ENCODE assay signal across 26 cellular contexts in the genomic region with DNA sequence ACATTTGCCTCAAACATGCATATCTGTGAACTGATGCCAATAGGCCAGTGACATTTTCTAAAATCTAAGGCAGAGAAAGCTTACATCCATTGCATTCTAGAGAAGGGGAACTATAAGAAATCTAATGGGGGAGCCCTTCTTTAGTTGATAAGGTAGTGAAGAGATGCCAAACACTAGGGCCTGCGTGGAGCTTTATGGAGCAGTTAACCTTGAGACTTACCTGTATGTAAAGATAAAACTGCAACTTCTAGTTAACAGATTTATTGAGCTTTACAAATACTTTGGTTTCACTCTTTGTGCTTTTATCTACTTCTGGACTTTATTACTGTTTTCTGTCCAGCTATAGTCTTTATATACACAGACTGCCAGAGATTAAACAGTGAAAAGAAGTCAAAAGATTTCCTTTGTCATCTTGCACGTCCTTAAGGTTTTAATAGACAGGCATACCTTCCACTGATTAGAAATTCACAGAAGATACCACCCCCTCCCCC.
A peak's percentile ranks its signal among the peaks of the same experiment; 100 is the strongest.
DNase-seq lines count a peak whose midpoint lies in the region; ATAC-seq, FAIRE-seq and TF ChIP-seq lines count a peak whose summit lies in the region.
"Had no signal": no experiment of that assay in that cellular context is flagged by ENCODE, and none has a peak within 500 bp of the region (broad histone marks: within the 10 kb centered on the region; RNA-seq: fewer than 3 reads in every experiment).

No MANE protein-coding gene starts in this region.

- TF ChIP-seq CTCF in A549 (IDR thresholded peaks at IDR 0.05) (no peak), PC-3 (conservative IDR thresholded peaks at IDR 0.05; ENCODE audit: low read depth, low read length) (no peak), endothelial cell of umbilical vein (IDR thresholded peaks at IDR 0.05; ENCODE audit: extremely low read depth in 1 of 2, insufficient read depth in 1 of 2, low read depth in 1 of 2, low read length in 2 of 2) (no peak), MM.1S (IDR thresholded peaks at IDR 0.05; ENCODE audit: low read length) (no peak)
- TF ChIP-seq CTCF in CD8-positive, alpha-beta T cell (IDR thresholded peaks at IDR 0.05), result no peak

- TF ChIP-seq POLR2A in A549 (IDR thresholded peaks at IDR 0.05; ENCODE audit: low read length) (no peak), endothelial cell of umbilical vein (IDR thresholded peaks at IDR 0.05; ENCODE audit: low read depth, low read length) (no peak)

- POLR2A ChIA-PET in A549 (lab: Yijun Ruan, JAX) (no interaction called here), PC-3 (lab: Charles Lee; ENCODE audit: unreplicated experiment) (no interaction called here), endothelial cell of umbilical vein (lab: Charles Lee) (no interaction called here)
- POLR2A ChIA-PET in CD8-positive, alpha-beta T cell (lab: Charles Lee), result no interaction called here

- BruUV-seq in PC-3 (replicated peaks; lab: Mats Ljungman, UMichigan) (TSS peak; percentile 32), endothelial cell of umbilical vein (replicated peaks; lab: Mats Ljungman, UMichigan) (TSS peak; percentile 91)

- H3K79me2 ChIP-seq in PC-3 (ENCODE audit: low read length) (no peaks in the 10 kb centered on the region), endothelial cell of umbilical vein (ENCODE audit: control insufficient read depth, insufficient read depth, low read length) (no peaks in the 10 kb centered on the region), MM.1S (ENCODE audit: low read length) (no peaks in the 10 kb centered on the region)

- H3K4me1 Mint-ChIP-seq in CD8-positive, alpha-beta T cell (ENCODE audit: low read depth), result no peaks in the 10 kb centered on the region
- H3K4me1 Mint-ChIP-seq: naive B cell had no signal

- no peak for TF ChIP-seq EP300 in A549 (IDR thresholded peaks at IDR 0.05)

- dilution Hi-C loops in endothelial cell of umbilical vein (cut with MboI; ENCODE audit: extremely low pct_ligation_motif_present, low sequenced_read_pairs), result no loop called here

- H2BK12ac ChIP-seq in neuronal stem cell (ENCODE audit: low read length), result no peak overlapping the region

- H4K91ac ChIP-seq in neuronal stem cell (ENCODE audit: low read depth, low read length, poor library complexity), result no peak overlapping the region

- FAIRE-seq in A549 (lab: Jason Lieb, UNC) (no peak), endothelial cell of umbilical vein (lab: Jason Lieb, UNC) (peak; percentile 18)
- FAIRE-seq: endometrium, GM12891 had no signal

- H3K9me1 ChIP-seq in endothelial cell of umbilical vein (replicated peaks; ENCODE audit: control insufficient read depth, extremely low read depth, insufficient read depth, low read length), result no peaks in the 10 kb centered on the region

- no peaks in the 10 kb centered on the region for H4K20me1 ChIP-seq in PC-3 (ENCODE audit: low read length)
- no peaks in the 10 kb centered on the region for H4K20me1 ChIP-seq in endothelial cell of umbilical vein (replicated peaks; ENCODE audit: control insufficient read depth, extremely low read depth, insufficient read depth, low read length)
- H4K20me1 ChIP-seq in MM.1S (ENCODE audit: insufficient read depth, low read length), result no peaks in the 10 kb centered on the region
- H4K20me1 ChIP-seq: BLaER1 had no signal

- no peaks in the 10 kb centered on the region for H3K27me3 Mint-ChIP-seq in CD8-positive, alpha-beta T cell (ENCODE audit: low read depth)
- H3K27me3 Mint-ChIP-seq: naive B cell had no signal

- H3F3A ChIP-seq in PC-3 (ENCODE audit: low read length, unreplicated experiment) (no peaks in the 10 kb centered on the region), MM.1S (ENCODE audit: insufficient read depth, low read length) (no peaks in the 10 kb centered on the region)

- no peak overlapping the region for H2BK120ac ChIP-seq in neuronal stem cell (ENCODE audit: low read depth, low read length)

- no peak overlapping the region for H3K4me3 ChIP-seq in A549
- no peak overlapping the region for H3K4me3 ChIP-seq in PC-3 (ENCODE audit: low read length)
- no peak overlapping the region for H3K4me3 ChIP-seq in endothelial cell of umbilical vein (replicated peaks in 1 of 3; ENCODE audit: insufficient read depth in 1 of 3, low read depth in 1 of 3, low read length in 3 of 3)
- H3K4me3 ChIP-seq in neuronal stem cell (ENCODE audit: low read length in 2 of 2), result no peak overlapping the region
- no peak overlapping the region for H3K4me3 ChIP-seq in CD8-positive, alpha-beta T cell (ENCODE audit: low read depth, low read length)
- no peak overlapping the region for H3K4me3 ChIP-seq in effector memory CD4-positive, alpha-beta T cell (ENCODE audit: insufficient read depth, low read depth, low read length, poor library complexity, severe bottlenecking)
- no peak overlapping the region for H3K4me3 ChIP-seq in right cardiac atrium (ENCODE audit: low read length)
- no peak overlapping the region for H3K4me3 ChIP-seq in MM.1S (ENCODE audit: low read length)
- H3K4me3 ChIP-seq: BLaER1, cardiac muscle cell, upper lobe of left lung had no signal

- H3K18ac ChIP-seq in neuronal stem cell (ENCODE audit: low read length), result no peak overlapping the region

- H3K4me1 ChIP-seq in A549 (peaks cover 37% of the 10 kb centered on the region), PC-3 (ENCODE audit: insufficient read depth, low read length) (peaks cover 57% of the 10 kb centered on the region), endothelial cell of umbilical vein (ENCODE audit: control insufficient read depth, extremely low read depth, insufficient read depth, low read length) (peaks cover 19% of the 10 kb centered on the region), neuronal stem cell (ENCODE audit: control insufficient read depth in 2 of 2, insufficient read depth in 1 of 2, low read depth in 1 of 2, low read length in 2 of 2) (peaks cover 0 to 6% of the 10 kb centered on the region in 2 donors), right cardiac atrium (ENCODE audit: control insufficient read depth, insufficient read depth, low read length) (peaks cover 2% of the 10 kb centered on the region), MM.1S (ENCODE audit: low read length) (no peaks in the 10 kb centered on the region)
- H3K4me1 ChIP-seq in CD8-positive, alpha-beta T cell (ENCODE audit: insufficient read depth, low read length), result no peaks in the 10 kb centered on the region
- no peaks in the 10 kb centered on the region for H3K4me1 ChIP-seq in effector memory CD4-positive, alpha-beta T cell (ENCODE audit: control insufficient read depth, insufficient read depth, low read length, poor library complexity, severe bottlenecking)
- H3K4me1 ChIP-seq: BLaER1, upper lobe of left lung had no signal

- H4K8ac ChIP-seq in neuronal stem cell (ENCODE audit: low read depth, low read length), result no peak overlapping the region

- H3K23ac ChIP-seq in neuronal stem cell (ENCODE audit: low read depth, low read length, poor library complexity), result no peak overlapping the region

- H3K14ac ChIP-seq in neuronal stem cell (ENCODE audit: low read length), result no peak overlapping the region

- H3K9me2 ChIP-seq in PC-3 (replicated peaks; ENCODE audit: low read length), result no peaks in the 10 kb centered on the region
- H3K9me2 ChIP-seq in MM.1S (replicated peaks; ENCODE audit: insufficient read depth, low read length), result no peaks in the 10 kb centered on the region

- intact Hi-C loops in PC-3 (cut with micrococcal nuclease), result loop anchor here (1.0 to 2.0 kb wide), 2 partner anchors 225 to 248 kb away; no protein-coding TSS in a partner anchor
- intact Hi-C loops in endothelial cell of umbilical vein (cut with micrococcal nuclease), result loop anchor here (2.0 to 10.0 kb wide), 3 partner anchors 352 to 892 kb away; a partner anchor contains a TSS
- intact Hi-C loops in CD8-positive, alpha-beta T cell (cut with DNase I, micrococcal nuclease), result no loop called here
- intact Hi-C loops in right cardiac atrium (cut with DNase I), result no loop called here

- H3K36me3 Mint-ChIP-seq in CD8-positive, alpha-beta T cell, result peaks cover 8% of the 10 kb centered on the region

- H3K36me3 ChIP-seq in PC-3 (ENCODE audit: low read depth, low read length) (no peaks in the 10 kb centered on the region), endothelial cell of umbilical vein (ENCODE audit: control insufficient read depth in 2 of 2, extremely low read depth in 1 of 2, insufficient read depth in 2 of 2, low read length in 2 of 2) (no peaks in the 10 kb centered on the region), neuronal stem cell (replicated peaks in 1 of 2; ENCODE audit: control insufficient read depth in 2 of 2, insufficient read depth in 2 of 2, low read length in 2 of 2) (no peaks in the 10 kb centered on the region), MM.1S (replicated peaks; ENCODE audit: insufficient read depth, low read length) (no peaks in the 10 kb centered on the region)
- no peaks in the 10 kb centered on the region for H3K36me3 ChIP-seq in CD8-positive, alpha-beta T cell (ENCODE audit: insufficient read depth, low read length)
- no peaks in the 10 kb centered on the region for H3K36me3 ChIP-seq in effector memory CD4-positive, alpha-beta T cell (ENCODE audit: control insufficient read depth, insufficient read depth, low read length)
- H3K36me3 ChIP-seq: cardiac muscle cell, upper lobe of left lung had no signal

- no peak overlapping the region for H3K4me3 Mint-ChIP-seq in CD8-positive, alpha-beta T cell
- H3K4me3 Mint-ChIP-seq: naive B cell; T-helper 1 cell treated with Interleukin-12 subunit alpha and Interleukin-12 subunit beta and Interleukin-4 antibody, amounts not matched to agents 30 μg/mL and 1 μg/mL, for 36 hours had no signal

- H2AK5ac ChIP-seq in neuronal stem cell (ENCODE audit: low read depth, low read length), result no peak overlapping the region

- H2BK5ac ChIP-seq in neuronal stem cell (ENCODE audit: low read length), result no peak overlapping the region

- H3K79me1 ChIP-seq in neuronal stem cell (ENCODE audit: low read depth, low read length), result no peaks in the 10 kb centered on the region

- no peak for TF ChIP-seq RAD21 in A549 (conservative IDR thresholded peaks at IDR 0.05 in 1 of 2, IDR thresholded peaks at IDR 0.05 in 1 of 2)

- H3K4me2 ChIP-seq in A549, result peak overlapping the region; percentile 51
- H3K4me2 ChIP-seq in PC-3 (ENCODE audit: low read length), result peak overlapping the region; percentile 43
- H3K4me2 ChIP-seq in endothelial cell of umbilical vein (ENCODE audit: insufficient read depth, low read length), result peak overlapping the region; percentile 65
- H3K4me2 ChIP-seq in neuronal stem cell (ENCODE audit: insufficient read depth, low read length, poor library complexity, severe bottlenecking), result no peak overlapping the region
- no peak overlapping the region for H3K4me2 ChIP-seq in MM.1S (ENCODE audit: low read depth, low read length)
- H3K4me2 ChIP-seq: BLaER1 had no signal

- peak overlapping the region; percentile 84 for H3K9ac ChIP-seq in PC-3 (ENCODE audit: low read length)
- H3K9ac ChIP-seq in endothelial cell of umbilical vein (replicated peaks; ENCODE audit: extremely low read depth, insufficient read depth, low read length), result peak overlapping the region; percentile 66
- H3K9ac ChIP-seq in neuronal stem cell (ENCODE audit: low read depth, low read length, poor library complexity), result no peak overlapping the region
- no peak overlapping the region for H3K9ac ChIP-seq in MM.1S (ENCODE audit: low read length)
- H3K9ac ChIP-seq: BLaER1 had no signal

- DNase-seq in A549 (ENCODE audit: low read depth in 1 of 2, low spot score in 1 of 2), result no peak
- DNase-seq in PC-3, result no peak
- no peak for DNase-seq in endothelial cell of umbilical vein (ENCODE audit: low read depth, low spot score)
- no peak for DNase-seq in neuronal stem cell (ENCODE audit: low spot score)
- DNase-seq in CD8-positive, alpha-beta T cell, result no peak
- DNase-seq in effector memory CD4-positive, alpha-beta T cell, result no peak
- no peak for DNase-seq in right cardiac atrium
- no peak for DNase-seq in MM.1S
- DNase-seq: activated CD4-positive, alpha-beta T cell treated with anti-CD3 and anti-CD28 coated beads for 1 hour; activated naive CD4-positive, alpha-beta T cell treated with Interleukin-2 at 50 U/mL for 16 hours; amniotic stem cell; COR-L47; H7; head of caudate nucleus; naive B cell; NCI-H1092; NCI-H2171 treated with DMSO at 0.1 percent for 48 hours; NCI-H524; SHP77 treated with DMSO at 0.1 percent for 48 hours; stimulated activated CD8-positive, alpha-beta memory T cell treated with anti-CD3 and anti-CD28 coated beads, Interleukin-4, amount 100 ng/mL, for 48 hours; upper lobe of left lung had no signal

- no peaks in the 10 kb centered on the region for H3K9me3 Mint-ChIP-seq in CD8-positive, alpha-beta T cell
- H3K9me3 Mint-ChIP-seq: naive B cell; T-helper 1 cell treated with Interleukin-12 subunit alpha and Interleukin-12 subunit beta and Interleukin-4 antibody, amounts not matched to agents 30 μg/mL and 1 μg/mL, for 36 hours had no signal

- no peak overlapping the region for H3K27ac Mint-ChIP-seq in CD8-positive, alpha-beta T cell
- H3K27ac Mint-ChIP-seq: T-helper 1 cell treated with Interleukin-12 subunit alpha and Interleukin-12 subunit beta and Interleukin-4 antibody, amounts not matched to agents 30 μg/mL and 1 μg/mL, for 36 hours had no signal

- H2AFZ ChIP-seq in PC-3 (ENCODE audit: low read length) (no peak overlapping the region), endothelial cell of umbilical vein (ENCODE audit: low read depth, low read length) (peak overlapping the region; percentile 48), neuronal stem cell (ENCODE audit: low read length) (peak overlapping the region; percentile 1), MM.1S (ENCODE audit: low read length) (no peak overlapping the region)

- H3K4ac ChIP-seq in neuronal stem cell (ENCODE audit: low read length), result no peak overlapping the region

- H2BK15ac ChIP-seq in neuronal stem cell (ENCODE audit: low read length), result no peak overlapping the region

- WGBS in A549 (ENCODE audit: missing lambda C conversion rate), result 57% methylated on average over 2 of the region's 2 CpGs
- no CpG with 5 or more reads among the region's 2 CpGs for WGBS in neuronal stem cell (ENCODE audit: extremely low coverage in 2 of 2, insufficient read length in 2 of 2, insufficient replicate concordance in 1 of 2), 2 donors
- WGBS in right cardiac atrium, result 66% methylated on average over 2 of the region's 2 CpGs

- H3K27ac ChIP-seq in A549, result peak overlapping the region in 1 of 2 experiments; percentile 51; a peak in 2 of 6 replicates
- H3K27ac ChIP-seq in PC-3 (ENCODE audit: low read length), result peak overlapping the region; percentile 100
- peak overlapping the region; percentile 92 for H3K27ac ChIP-seq in endothelial cell of umbilical vein (ENCODE audit: insufficient read depth, low read depth, low read length)
- no peak overlapping the region for H3K27ac ChIP-seq in neuronal stem cell (replicated peaks; ENCODE audit: low read length)
- H3K27ac ChIP-seq in CD8-positive, alpha-beta T cell (ENCODE audit: low read depth, low read length), result no peak overlapping the region
- no peak overlapping the region for H3K27ac ChIP-seq in effector memory CD4-positive, alpha-beta T cell (ENCODE audit: insufficient read depth, low read length, poor library complexity, severe bottlenecking)
- no peak overlapping the region for H3K27ac ChIP-seq in right cardiac atrium (ENCODE audit: low read length)
- no peak overlapping the region for H3K27ac ChIP-seq in MM.1S (ENCODE audit: low read length)
- H3K27ac ChIP-seq: BLaER1, cardiac muscle cell, upper lobe of left lung had no signal

- H3K9me3 ChIP-seq in A549, result no peaks in the 10 kb centered on the region
- H3K9me3 ChIP-seq in PC-3 (ENCODE audit: low read length), result no peaks in the 10 kb centered on the region
- H3K9me3 ChIP-seq in endothelial cell of umbilical vein (replicated peaks; ENCODE audit: control insufficient read depth, insufficient read depth, low read length), result no peaks in the 10 kb centered on the region
- no peaks in the 10 kb centered on the region for H3K9me3 ChIP-seq in neuronal stem cell (replicated peaks in 1 of 2; ENCODE audit: control insufficient read depth in 2 of 2, insufficient read depth in 1 of 2, low read depth in 1 of 2, low read length in 2 of 2)
- no peaks in the 10 kb centered on the region for H3K9me3 ChIP-seq in CD8-positive, alpha-beta T cell (ENCODE audit: low read length)
- H3K9me3 ChIP-seq in effector memory CD4-positive, alpha-beta T cell (ENCODE audit: control insufficient read depth, low read length), result no peaks in the 10 kb centered on the region
- no peaks in the 10 kb centered on the region for H3K9me3 ChIP-seq in right cardiac atrium (ENCODE audit: control insufficient read depth, low read length)
- H3K9me3 ChIP-seq in MM.1S (replicated peaks; ENCODE audit: insufficient read depth, low read length), result no peaks in the 10 kb centered on the region
- H3K9me3 ChIP-seq: BLaER1, upper lobe of left lung had no signal

- CTCF ChIA-PET in A549 (lab: Yijun Ruan, JAX) (no interaction called here), PC-3 (lab: Charles Lee) (no interaction called here), endothelial cell of umbilical vein (lab: Charles Lee) (no interaction called here)
- CTCF ChIA-PET in CD8-positive, alpha-beta T cell (lab: Charles Lee), result no interaction called here

- no peak for ATAC-seq in A549
- ATAC-seq in PC-3, result no peak; the same call in 1 of the 2 replicates
- no peak for ATAC-seq in CD8-positive, alpha-beta T cell
- no peak for ATAC-seq in right cardiac atrium

- H3K27me3 ChIP-seq in PC-3 (ENCODE audit: low read length) (no peaks in the 10 kb centered on the region), endothelial cell of umbilical vein (ENCODE audit: control insufficient read depth in 2 of 2, insufficient read depth in 2 of 2, low read length in 2 of 2) (no peaks in the 10 kb centered on the region), neuronal stem cell (ENCODE audit: control insufficient read depth in 3 of 3, insufficient read depth in 3 of 3, low read depth in 1 of 3, low read length in 3 of 3) (no peaks in the 10 kb centered on the region), right cardiac atrium (ENCODE audit: control insufficient read depth, insufficient read depth) (no peaks in the 10 kb centered on the region), MM.1S (replicated peaks; ENCODE audit: insufficient read depth, low read length) (no peaks in the 10 kb centered on the region)
- no peaks in the 10 kb centered on the region for H3K27me3 ChIP-seq in CD8-positive, alpha-beta T cell (ENCODE audit: insufficient read depth, low read length)
- no peaks in the 10 kb centered on the region for H3K27me3 ChIP-seq in effector memory CD4-positive, alpha-beta T cell (replicated peaks; ENCODE audit: control insufficient read depth, insufficient read depth, low read length, poor library complexity, severe bottlenecking)
- H3K27me3 ChIP-seq: BLaER1, cardiac muscle cell, upper lobe of left lung had no signal

Comparison
In these comparisons a context has a peak if more than half of its experiments do, and no peak if none do; other contexts are left out.
1. H3K27ac ChIP-seq: peak in PC-3 (single experiment) and endothelial cell of umbilical vein (single experiment); none in neuronal stem cell (single experiment), CD8-positive, alpha-beta T cell (single experiment), effector memory CD4-positive, alpha-beta T cell (single experiment), right cardiac atrium (single experiment) and MM.1S (single experiment).
2. H3K4me2 ChIP-seq: peak in A549 (single experiment), PC-3 (single experiment) and endothelial cell of umbilical vein (single experiment); none in neuronal stem cell (single experiment) and MM.1S (single experiment).
3. H2AFZ ChIP-seq: peak in endothelial cell of umbilical vein (single experiment) and neuronal stem cell (single experiment); none in PC-3 (single experiment) and MM.1S (single experiment).
4. H3K9ac ChIP-seq: peak in PC-3 (single experiment) and endothelial cell of umbilical vein (single experiment); none in neuronal stem cell (single experiment) and MM.1S (single experiment).
5. intact Hi-C loops: an anchor here in PC-3 (1.0 to 2.0 kb wide) and endothelial cell of umbilical vein (2.0 to 10.0 kb wide); none called in CD8-positive, alpha-beta T cell and right cardiac atrium.